ENCODE assay signal across 24 cellular contexts in the genomic region with DNA sequence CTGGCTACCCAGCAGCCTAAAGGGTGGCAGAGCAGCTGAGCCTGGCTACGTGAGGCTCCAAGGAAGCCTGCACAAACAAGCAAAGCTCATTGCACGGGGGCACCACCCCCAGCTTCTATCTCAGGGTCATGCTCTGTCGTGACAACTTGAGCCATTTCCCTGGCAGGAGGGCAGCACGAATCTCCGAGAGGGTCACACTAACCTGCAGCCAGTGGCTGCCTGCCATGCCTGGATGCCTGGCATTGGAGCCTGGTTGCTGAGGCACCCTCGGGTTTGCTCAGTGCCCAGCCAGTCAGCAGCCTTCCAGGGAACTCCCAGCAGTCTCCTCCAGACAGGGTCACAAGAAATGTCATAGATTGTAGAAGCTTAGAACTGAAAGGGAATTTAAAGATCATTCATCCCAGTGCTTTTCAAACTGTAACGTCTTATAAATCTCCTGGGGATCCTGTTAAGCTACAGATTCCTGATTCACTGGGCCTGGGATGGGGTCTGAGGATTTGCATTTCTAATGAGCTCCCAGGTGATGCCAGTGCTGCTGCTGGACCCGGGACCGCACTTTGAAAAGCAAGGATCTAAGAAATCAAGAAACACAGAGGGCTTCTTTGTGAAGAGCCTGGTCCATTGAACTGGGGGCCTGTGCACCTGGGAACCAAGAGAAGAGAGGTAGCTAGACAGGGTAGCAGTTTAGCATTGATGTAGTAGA. TPM values are rescaled to one million over a fixed set of nuclear protein-coding genes. Genes with fewer than 3 reads are reported as not detected.
DNase-seq lines count a peak whose midpoint lies in the region; ATAC-seq, FAIRE-seq and TF ChIP-seq lines count a peak whose summit lies in the region.
"Had no signal": no experiment of that assay in that cellular context is flagged by ENCODE, and none has a peak within 500 bp of the region (broad histone marks: within the 10 kb centered on the region; RNA-seq: fewer than 3 reads in every experiment).

No MANE protein-coding gene starts in this region.

- DNase-seq in WTC11 (ENCODE audit: low spot score) (no peak), frontal cortex (ENCODE audit: low spot score in 2 of 2) (peak; percentile 6 to 23), midbrain (lab: John Stamatoyannopoulos, UW) (peak; percentile 49), upper lobe of right lung (no peak), activated gamma-delta T cell (lab: John Stamatoyannopoulos, UW) (no peak)
- no peak for DNase-seq in activated effector memory CD4-positive, alpha-beta T cell treated with anti-CD3 and anti-CD28 coated beads, Interleukin-2, amount 50 U/mL, for 16 hours
- DNase-seq: activated B cell treated with CpG ODN at 0.5 μM for 24 hours; activated CD8-positive, alpha-beta T cell treated with anti-CD3 and anti-CD28 coated beads, Interleukin-2, amount 10 ng/mL, durations not matched to agents 7 days and 5 days; activated naive CD8-positive, alpha-beta T cell treated with anti-CD3 and anti-CD28 coated beads, Interleukin-2, amount 50 U/mL, for 24 hours; activated T-cell treated with anti-CD3 and anti-CD28 coated beads, Interleukin-2, amount 50 U/mL, for 72 hours; effector memory CD8-positive, alpha-beta T cell; kidney; MV-4-11; NCI-H1930; NCI-H446; stimulated activated CD4-positive, alpha-beta T cell treated with anti-CD3 and anti-CD28 coated beads, Interleukin-2, amount 100 ng/mL, for 48 hours had no signal

- TF ChIP-seq CTCF in WTC11 (IDR thresholded peaks at IDR 0.05) (no peak), upper lobe of right lung (IDR thresholded peaks at IDR 0.05) (no peak)

- H3K27me3 Mint-ChIP-seq in WTC11 (ENCODE audit: low read depth): no peaks in the 10 kb centered on the region

- H3K4me1 ChIP-seq in upper lobe of right lung: no peaks in the 10 kb centered on the region
- H3K4me1 ChIP-seq: SJSA1 had no signal

- H3K9me3 ChIP-seq in upper lobe of right lung: no peaks in the 10 kb centered on the region
- H3K9me3 ChIP-seq: neutrophil, SJSA1 had no signal

- CTCF ChIA-PET in WTC11 (lab: Charles Lee): interaction anchor here (0.5 to 2.2 kb wide), 5 partner anchors 31 to 187 kb away, joined by 3 to 28 read pairs (median 4); partner anchors contain the start of gene TMEM266

- H3K27me3 ChIP-seq in upper lobe of right lung: no peaks in the 10 kb centered on the region
- H3K27me3 ChIP-seq: neutrophil, SJSA1 had no signal

- H3K36me3 Mint-ChIP-seq in WTC11: peaks cover 22% of the 10 kb centered on the region

- no peaks in the 10 kb centered on the region for H3K36me3 ChIP-seq in upper lobe of right lung
- H3K36me3 ChIP-seq: neutrophil, SJSA1 had no signal

- H3K4me3 Mint-ChIP-seq in WTC11: no peak overlapping the region
- H3K4me3 Mint-ChIP-seq: activated B cell treated with CpG ODN at 0.5 μM for 24 hours; activated CD8-positive, alpha-beta T cell treated with anti-CD3 and anti-CD28 coated beads, Interleukin-2, amount 10 ng/mL, durations not matched to agents 7 days and 5 days; activated naive CD8-positive, alpha-beta T cell treated with anti-CD3 and anti-CD28 coated beads, Interleukin-2, amount 50 U/mL, for 24 hours; activated T-cell treated with anti-CD3 and anti-CD28 coated beads, Interleukin-2, amount 50 U/mL, for 72 hours; central memory CD8-positive, alpha-beta T cell; effector memory CD8-positive, alpha-beta T cell had no signal

- no peak for FAIRE-seq in frontal cortex (lab: Jason Lieb, UNC)
- FAIRE-seq: GM12892, kidney had no signal

- H3K4me3 ChIP-seq in upper lobe of right lung: no peak overlapping the region
- H3K4me3 ChIP-seq: K562, SJSA1 had no signal

- H3K4me1 Mint-ChIP-seq in WTC11: peaks cover 19% of the 10 kb centered on the region
- H3K4me1 Mint-ChIP-seq: activated B cell treated with CpG ODN at 0.5 μM for 24 hours; activated naive CD8-positive, alpha-beta T cell treated with anti-CD3 and anti-CD28 coated beads, Interleukin-2, amount 50 U/mL, for 24 hours; central memory CD8-positive, alpha-beta T cell had no signal

- POLR2A ChIA-PET in WTC11 (lab: Charles Lee): no interaction called here

- H3K27ac ChIP-seq in upper lobe of right lung: no peak overlapping the region
- H3K27ac ChIP-seq: neutrophil, SJSA1 had no signal

- intact Hi-C loops in upper lobe of right lung (cut with DNase I): no loop called here

- no peak overlapping the region; the same call in 1 of the 2 replicates for H3K27ac Mint-ChIP-seq in WTC11
- H3K27ac Mint-ChIP-seq: activated B cell treated with CpG ODN at 0.5 μM for 24 hours; activated CD8-positive, alpha-beta T cell treated with anti-CD3 and anti-CD28 coated beads, Interleukin-2, amount 10 ng/mL, durations not matched to agents 7 days and 5 days; activated naive CD8-positive, alpha-beta T cell treated with anti-CD3 and anti-CD28 coated beads, Interleukin-2, amount 50 U/mL, for 24 hours; activated T-cell treated with anti-CD3 and anti-CD28 coated beads, Interleukin-2, amount 50 U/mL, for 72 hours; effector memory CD8-positive, alpha-beta T cell had no signal

- H3K9me3 Mint-ChIP-seq in WTC11: peaks cover 14% of the 10 kb centered on the region
- H3K9me3 Mint-ChIP-seq: activated B cell treated with CpG ODN at 0.5 μM for 24 hours; activated naive CD8-positive, alpha-beta T cell treated with anti-CD3 and anti-CD28 coated beads, Interleukin-2, amount 50 U/mL, for 24 hours; activated T-cell treated with anti-CD3 and anti-CD28 coated beads, Interleukin-2, amount 50 U/mL, for 72 hours; central memory CD8-positive, alpha-beta T cell; effector memory CD8-positive, alpha-beta T cell had no signal

- ATAC-seq in WTC11 (peak; percentile 76), upper lobe of right lung (peak; percentile 22), HG02852 (IDR thresholded peaks at IDR 0.05; ENCODE audit: unreplicated experiment) (no peak)
- ATAC-seq: activated CD8-positive, alpha-beta T cell treated with anti-CD3 and anti-CD28 coated beads, Interleukin-2, amount 10 ng/mL, durations not matched to agents 7 days and 5 days; activated naive CD8-positive, alpha-beta T cell treated with anti-CD3 and anti-CD28 coated beads, Interleukin-2, amount 50 U/mL, for 24 hours; activated T-cell treated with anti-CD3 and anti-CD28 coated beads, Interleukin-2, amount 50 U/mL, for 72 hours; effector memory CD8-positive, alpha-beta T cell; K562 had no signal

TF ChIP-seq in WTC11, 78 proteins besides CTCF, POLR2A, EP300 and RAD21:
- 0 out of 2 replicates have a peak, but pooled peaks have one; percentile 20 for TF ChIP-seq ETV6 (CRISPR knock-in tag; IDR thresholded peaks at IDR 0.05)
- no peak for TF ChIP-seq ZNF281 (CRISPR knock-in tag; IDR thresholded peaks at IDR 0.05)

RNA-seq across cellular contexts. Expression of gene TMEM266, which starts 48.4 kb away (rescaled TPM):
- 5.6 to 8.6 TPM (median 6.2 TPM) in 3 replicates for total RNA-seq in WTC11 (2021)
- total RNA-seq in frontal cortex: 4.5 TPM
- 2.5 TPM for total RNA-seq in upper lobe of right lung
- total RNA-seq: activated CD8-positive, alpha-beta T cell treated with anti-CD3 and anti-CD28 coated beads, Interleukin-2, amount 10 ng/mL, durations not matched to agents 7 days and 5 days; activated T-cell treated with anti-CD3 and anti-CD28 coated beads, Interleukin-2, amount 50 U/mL, for 72 hours; K562; mononuclear cell; T-helper 2 cell treated with Interferon-gamma antibody and Interleukin-4, amounts not matched to agents 100 ng/mL and 5 ng/mL, for 36 hours had no signal

Comparison
In these comparisons a context has a peak if more than half of its experiments do, and no peak if none do; other contexts are left out.
1. DNase-seq: peak in frontal cortex (2 of 2) and midbrain (single experiment); none in WTC11 (single experiment), upper lobe of right lung (single experiment), activated gamma-delta T cell (single experiment) and activated effector memory CD4-positive, alpha-beta T cell treated with anti-CD3 and anti-CD28 coated beads, Interleukin-2, amount 50 U/mL, for 16 hours (single experiment).